Comparison of ENCODE assay signal across 26 cellular contexts in the genomic region with DNA sequence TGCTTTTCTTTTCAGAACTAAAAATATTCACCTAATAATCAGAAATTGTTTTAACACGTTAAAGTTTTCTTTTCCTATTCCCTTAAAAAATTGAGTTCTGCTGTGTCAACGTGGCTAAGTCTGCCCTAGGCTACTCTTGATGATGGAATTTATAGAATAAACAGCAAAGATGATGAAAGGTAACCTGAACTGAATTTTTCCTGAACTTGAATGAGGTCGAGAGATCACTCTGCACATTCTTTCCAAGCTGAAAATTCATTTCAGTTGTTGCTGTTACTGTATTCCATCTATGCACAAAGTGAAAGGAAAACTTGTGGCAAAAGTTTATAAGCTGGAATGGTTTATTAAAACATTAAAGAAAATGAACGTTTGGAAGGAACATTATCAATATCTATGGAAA.
DNase-seq lines count a peak whose midpoint lies in the region; ATAC-seq and TF ChIP-seq lines count a peak whose summit lies in the region.
"Had no signal": no experiment of that assay in that cellular context is flagged by ENCODE, and none has a peak within 500 bp of the region (broad histone marks: within the 10 kb centered on the region; RNA-seq: fewer than 3 reads in every experiment).

No MANE protein-coding gene starts in this region.

- H3K79me2 ChIP-seq in PC-3 (ENCODE audit: low read length) = no peaks in the 10 kb centered on the region

- intact Hi-C loops in PC-3 (cut with micrococcal nuclease) = no loop called here
- intact Hi-C loops in tibial artery (cut with DNase I; ENCODE audit: low total_unique reads) = no loop called here

- 0 out of 2 replicates have a peak overlapping the region, but pooled peaks have one; percentile 38 for H2AFZ ChIP-seq in PC-3 (ENCODE audit: low read length)
- H2AFZ ChIP-seq: neural progenitor cell had no signal

- H3K36me3 ChIP-seq in PC-3 (ENCODE audit: low read depth, low read length) (no peaks in the 10 kb centered on the region), tibial artery (no peaks in the 10 kb centered on the region)
- H3K36me3 ChIP-seq: BE2C, gastroesophageal sphincter, neural progenitor cell, upper lobe of left lung had no signal

- no TSS peak for BruUV-seq in PC-3 (replicated peaks; lab: Mats Ljungman, UMichigan)

- in situ Hi-C loops in GM13977 (cut with MboI; ENCODE audit: low pct_unique_long_range_greater_than_20kb, low sequenced_read_pairs, unreplicated experiment) = no loop called here

- TF ChIP-seq CTCF in PC-3 (conservative IDR thresholded peaks at IDR 0.05; ENCODE audit: low read depth, low read length) (no peak), GM13977 (IDR thresholded peaks at IDR 0.05; ENCODE audit: extremely low read depth, insufficient read depth, missing control alignments) (no peak), tibial artery (IDR thresholded peaks at IDR 0.05) (no peak)

- POLR2A ChIA-PET in PC-3 (lab: Charles Lee; ENCODE audit: unreplicated experiment) = interaction anchor here (0.6 kb wide), 1 partner anchor 249 kb away, joined by 3 read pairs; no protein-coding TSS in a partner anchor

- no peak for ATAC-seq in PC-3
- ATAC-seq: gastroesophageal sphincter, left colon had no signal

- H3K27ac ChIP-seq in PC-3 (ENCODE audit: low read length) (no peak overlapping the region), tibial artery (no peak overlapping the region)
- H3K27ac ChIP-seq: gastroesophageal sphincter, HL-60, neural progenitor cell, upper lobe of left lung, VCaP had no signal

- H3K4me1 ChIP-seq in PC-3 (ENCODE audit: insufficient read depth, low read length) (peaks cover 9% of the 10 kb centered on the region), tibial artery (no peaks in the 10 kb centered on the region)
- H3K4me1 ChIP-seq: BE2C, neural progenitor cell, upper lobe of left lung had no signal

- H3K9me3 ChIP-seq in PC-3 (ENCODE audit: low read length) (no peaks in the 10 kb centered on the region), tibial artery (no peaks in the 10 kb centered on the region)
- H3K9me3 ChIP-seq: BE2C, gastroesophageal sphincter, upper lobe of left lung had no signal

- H3K9me2 ChIP-seq in PC-3 (replicated peaks; ENCODE audit: low read length) = no peaks in the 10 kb centered on the region

- H3K4me3 ChIP-seq in PC-3 (ENCODE audit: low read length) = no peak overlapping the region
- no peak overlapping the region for H3K4me3 ChIP-seq in tibial artery
- H3K4me3 ChIP-seq: gastroesophageal sphincter, neural progenitor cell, upper lobe of left lung had no signal

- H3K4me2 ChIP-seq in PC-3 (ENCODE audit: low read length) = peak overlapping the region; percentile 49
- H3K4me2 ChIP-seq: neural progenitor cell had no signal

- CTCF ChIA-PET in PC-3 (lab: Charles Lee) = no interaction called here

- no peak overlapping the region for H3K9ac ChIP-seq in PC-3 (ENCODE audit: low read length)
- H3K9ac ChIP-seq: neural progenitor cell had no signal

- no peaks in the 10 kb centered on the region for H4K20me1 ChIP-seq in PC-3 (ENCODE audit: low read length)

- DNase-seq in EH (ENCODE audit: low read depth) = peak; percentile 48
- peak; percentile 2 for DNase-seq in PC-3
- peak; percentile 21 to 46 for DNase-seq in dermis microvascular lymphatic vessel endothelial cell (ENCODE audit: low read depth in 2 of 2)
- peak; percentile 27 for DNase-seq in non-pigmented ciliary epithelial cell (ENCODE audit: low read depth)
- no peak for DNase-seq in GM13977 (ENCODE audit: low spot score)
- no peak for DNase-seq in activated CD4-positive, alpha-beta T cell treated with anti-CD3 and anti-CD28 coated beads for 4 hours
- no peak for DNase-seq in NCI-H510A (lab: John Stamatoyannopoulos, UW)
- DNase-seq in tibial artery = no peak
- DNase-seq: activated CD4-positive, alpha-beta T cell treated with anti-CD3 and anti-CD28 coated beads, Interleukin-2, amount 50 U/mL, for 1 hour; activated CD8-positive, alpha-beta memory T cell treated with anti-CD3 and anti-CD28 coated beads, Interleukin-2, amount 50 U/mL, for 4 hours; activated effector memory CD4-positive, alpha-beta T cell treated with Interleukin-2 at 50 U/mL for 16 hours; BE2C; Calu3; dermis blood vessel endothelial cell; left colon; midbrain; NCI-H146; NCI-H2171; SIG-M5; stimulated activated CD4-positive, alpha-beta T cell treated with anti-CD3 and anti-CD28 coated beads, Interleukin-12 subunit alpha, Interleukin-12 subunit beta, amount 100 ng/mL, for 4 hours; T-helper 2 cell; upper lobe of left lung had no signal

- H3K27me3 ChIP-seq in PC-3 (ENCODE audit: low read length) (no peaks in the 10 kb centered on the region), tibial artery (no peaks in the 10 kb centered on the region)
- H3K27me3 ChIP-seq: BE2C, gastroesophageal sphincter, neural progenitor cell, upper lobe of left lung had no signal

- no peaks in the 10 kb centered on the region for H3F3A ChIP-seq in PC-3 (ENCODE audit: low read length, unreplicated experiment)

Comparison
In these comparisons a context has a peak if more than half of its experiments do, and no peak if none do; other contexts are left out.
1. DNase-seq: peak in EH (single experiment), PC-3 (single experiment), dermis microvascular lymphatic vessel endothelial cell (2 of 2) and non-pigmented ciliary epithelial cell (single experiment); none in GM13977 (single experiment), activated CD4-positive, alpha-beta T cell treated with anti-CD3 and anti-CD28 coated beads for 4 hours (0 of 2), NCI-H510A (single experiment) and tibial artery (0 of 2).